ENCODE assay signal across 15 cellular contexts in genomic region chr7:132345730-132346129, GRCh38.
DNase-seq lines count a peak whose midpoint lies in the region; ATAC-seq and TF ChIP-seq lines count a peak whose summit lies in the region.
"Had no signal": no experiment of that assay in that cellular context is flagged by ENCODE, and none has a peak within 500 bp of the region (broad histone marks: within the 10 kb centered on the region; RNA-seq: fewer than 3 reads in every experiment).

No MANE protein-coding gene starts in this region.

- H3K4me3 Mint-ChIP-seq in natural killer cell, result no peak overlapping the region
- H3K4me3 Mint-ChIP-seq in natural killer cell treated with Interleukin-12 subunit alpha and Interleukin-12 subunit beta and Interleukin-15 and Interleukin-18, amount 100 ng/mL, for 72 hours, result no peak overlapping the region
- H3K4me3 Mint-ChIP-seq: B cell; CD8-positive, alpha-beta T cell; H9 had no signal

- H3K27me3 ChIP-seq in right atrium auricular region (no peaks in the 10 kb centered on the region), heart right ventricle (peaks cover 0 to 3% (median 0%) of the 10 kb centered on the region in 7 donors)

- no peaks in the 10 kb centered on the region for H3K36me3 ChIP-seq in right atrium auricular region
- H3K36me3 ChIP-seq in heart right ventricle, result no peaks in the 10 kb centered on the region

- TF ChIP-seq CTCF in right atrium auricular region (IDR thresholded peaks at IDR 0.05), result no peak
- no peak for TF ChIP-seq CTCF in heart right ventricle (IDR thresholded peaks at IDR 0.05)
- no peak for TF ChIP-seq CTCF in natural killer cell (IDR thresholded peaks at IDR 0.05)

- H3K27ac Mint-ChIP-seq in natural killer cell, result no peak overlapping the region
- no peak overlapping the region for H3K27ac Mint-ChIP-seq in natural killer cell treated with Interleukin-12 subunit alpha and Interleukin-12 subunit beta and Interleukin-15 and Interleukin-18, amount 100 ng/mL, for 72 hours
- H3K27ac Mint-ChIP-seq: B cell; CD8-positive, alpha-beta T cell; H9 had no signal

- peaks cover 5% of the 10 kb centered on the region in 2 donors for H3K4me1 Mint-ChIP-seq in natural killer cell
- H3K4me1 Mint-ChIP-seq in natural killer cell treated with Interleukin-12 subunit alpha and Interleukin-12 subunit beta and Interleukin-15 and Interleukin-18, amount 100 ng/mL, for 72 hours (ENCODE audit: low read depth in 2 of 2), result peaks cover 0 to 3% of the 10 kb centered on the region in 2 donors
- H3K4me1 Mint-ChIP-seq: B cell had no signal

- intact Hi-C loops in Right ventricle myocardium superior (cut with DNase I), result no loop called here
- intact Hi-C loops in heart right ventricle (cut with DNase I), result no loop called here
- intact Hi-C loops in natural killer cell (cut with micrococcal nuclease), result no loop called here

- H3K36me3 Mint-ChIP-seq in natural killer cell, result no peaks in the 10 kb centered on the region
- no peaks in the 10 kb centered on the region for H3K36me3 Mint-ChIP-seq in natural killer cell treated with Interleukin-12 subunit alpha and Interleukin-12 subunit beta and Interleukin-15 and Interleukin-18, amount 100 ng/mL, for 72 hours
- H3K36me3 Mint-ChIP-seq: CD8-positive, alpha-beta T cell had no signal

- H3K9me3 Mint-ChIP-seq in natural killer cell, result no peaks in the 10 kb centered on the region
- no peaks in the 10 kb centered on the region for H3K9me3 Mint-ChIP-seq in natural killer cell treated with Interleukin-12 subunit alpha and Interleukin-12 subunit beta and Interleukin-15 and Interleukin-18, amount 100 ng/mL, for 72 hours
- H3K9me3 Mint-ChIP-seq: CD8-positive, alpha-beta T cell; H9 had no signal

- peak; percentile 25 for ATAC-seq in Right ventricle myocardium superior (ENCODE audit: poor library complexity)
- peak in 6 of 8 donors; percentile 32 to 64 (median 40) for ATAC-seq in heart right ventricle
- no peak for ATAC-seq in natural killer cell
- ATAC-seq in natural killer cell treated with Interleukin-12 subunit alpha and Interleukin-12 subunit beta and Interleukin-15 and Interleukin-18, amount 100 ng/mL, for 72 hours, result no peak
- ATAC-seq: CD8-positive, alpha-beta T cell had no signal

- H3K27ac ChIP-seq in right atrium auricular region (no peak overlapping the region), heart right ventricle (peak overlapping the region in 2 of 10 donors; percentile 21 to 25)
- H3K27ac ChIP-seq: C4-2B had no signal

- H3K4me1 ChIP-seq in right atrium auricular region (peaks cover 0 to 9% of the 10 kb centered on the region in 2 donors), heart right ventricle (peaks cover 0 to 19% (median 5%) of the 10 kb centered on the region in 9 donors)

- WGBS in heart right ventricle, 2 donors, result 32 to 33% methylated on average over 5 of the region's 5 CpGs

- peaks cover 10 to 25% of the 10 kb centered on the region in 2 donors for H3K27me3 Mint-ChIP-seq in natural killer cell (ENCODE audit: low read depth in 2 of 2)
- peaks cover 20 to 44% of the 10 kb centered on the region in 2 donors for H3K27me3 Mint-ChIP-seq in natural killer cell treated with Interleukin-12 subunit alpha and Interleukin-12 subunit beta and Interleukin-15 and Interleukin-18, amount 100 ng/mL, for 72 hours

- DNase-seq in Right ventricle myocardium superior (no peak), right atrium auricular region (ENCODE audit: low spot score) (no peak), NCI-H446 treated with DMSO at 0.1 percent for 48 hours (lab: John Stamatoyannopoulos, UW) (peak; percentile 32), heart right ventricle (no peak), retina (no peak), natural killer cell (no peak)
- DNase-seq in natural killer cell treated with Interleukin-12 subunit alpha and Interleukin-12 subunit beta and Interleukin-15 and Interleukin-18, amount 100 ng/mL, for 72 hours (ENCODE audit: low spot score), result no peak
- DNase-seq: CD8-positive, alpha-beta T cell; COR-L47; DMS53; GF-D8; GOT3; H9 had no signal

- no peaks in the 10 kb centered on the region for H3K9me3 ChIP-seq in right atrium auricular region
- H3K9me3 ChIP-seq in heart right ventricle, result no peaks in the 10 kb centered on the region

- H3K4me3 ChIP-seq in right atrium auricular region (no peak overlapping the region), heart right ventricle (no peak overlapping the region)

Comparison
In these comparisons a context has a peak if more than half of its experiments do, and no peak if none do; other contexts are left out.
1. ATAC-seq: peak in Right ventricle myocardium superior (single experiment) and heart right ventricle (6 of 8); none in natural killer cell (0 of 3) and natural killer cell treated with Interleukin-12 subunit alpha and Interleukin-12 subunit beta and Interleukin-15 and Interleukin-18, amount 100 ng/mL, for 72 hours (0 of 2).